In genomic region chr3:52694528-52695189, GRCh38 we compare ENCODE assay signal across 1 cellular context.
TF ChIP-seq lines count a peak whose summit lies in the region.

No MANE protein-coding gene starts in this region.

TF ChIP-seq in HEK293, 187 proteins besides CTCF, POLR2A, EP300 and RAD21:
- 0 out of 2 replicates have a peak, but pooled peaks have one; percentile 20 for TF ChIP-seq PRDM10 (tag by site-specific recombination; IDR thresholded peaks at IDR 0.05)
- 0 out of 2 replicates have a peak, but pooled peaks have one; percentile 41 for TF ChIP-seq ZNF600 (tag by site-specific recombination; IDR thresholded peaks at IDR 0.05)
- TF ChIP-seq ZNF26 (tag by site-specific recombination; IDR thresholded peaks at IDR 0.05) = no peak
